In genomic region chr17:7703584-7704574, GRCh38 we compare ENCODE assay signal across 8 cellular contexts. TPM values are rescaled to one million over a fixed set of nuclear protein-coding genes. Genes with fewer than 3 reads are reported as not detected.
A peak's percentile ranks its signal among the peaks of the same experiment; 100 is the strongest.
DNase-seq lines count a peak whose midpoint lies in the region; ATAC-seq lines count a peak whose summit lies in the region.

No MANE protein-coding gene starts in this region.

- H3K4me3 Mint-ChIP-seq in T-helper 17 cell, result peak overlapping the region; percentile 82

- peaks cover 0 to 28% of the 10 kb centered on the region in 2 donors for H3K36me3 Mint-ChIP-seq in activated naive CD4-positive, alpha-beta T cell treated with anti-CD3 and anti-CD28 coated beads, Interleukin-2, amount 50 U/mL, for 72 hours
- H3K36me3 Mint-ChIP-seq in T-helper 17 cell (ENCODE audit: low read depth), result peaks cover 18% of the 10 kb centered on the region

- no peaks in the 10 kb centered on the region for H3K9me3 ChIP-seq in T-helper 17 cell (ENCODE audit: control insufficient read depth, low read length, poor library complexity, severe bottlenecking)

- H3K27ac Mint-ChIP-seq in activated naive CD4-positive, alpha-beta T cell treated with anti-CD3 and anti-CD28 coated beads, Interleukin-2, amount 50 U/mL, for 72 hours, result no peak overlapping the region
- H3K27ac Mint-ChIP-seq in T-helper 17 cell, result peak overlapping the region; percentile 24

- no peak for DNase-seq in activated naive CD4-positive, alpha-beta T cell treated with anti-CD3 and anti-CD28 coated beads, Interleukin-2, amount 50 U/mL, for 72 hours (ENCODE audit: low spot score in 2 of 2)
- DNase-seq in activated naive CD4-positive, alpha-beta T cell (lab: John Stamatoyannopoulos, UW), result no peak
- no peak for DNase-seq in T-helper 17 cell
- DNase-seq in glomerular visceral epithelial cell (ENCODE audit: extremely low spot score), result peak; percentile 42
- no peak for DNase-seq in sciatic nerve (ENCODE audit: low spot score)
- no peak for DNase-seq in posterior vena cava (ENCODE audit: low spot score)

- peak; percentile 28 to 54 for ATAC-seq in activated naive CD4-positive, alpha-beta T cell treated with anti-CD3 and anti-CD28 coated beads, Interleukin-2, amount 50 U/mL, for 72 hours
- ATAC-seq in T-helper 17 cell, result peak; percentile 52
- peak; percentile 35 for ATAC-seq in sciatic nerve
- ATAC-seq in HG02642 (IDR thresholded peaks at IDR 0.05; ENCODE audit: poor library complexity, unreplicated experiment), result no peak
- no peak for ATAC-seq in HG02973 (IDR thresholded peaks at IDR 0.05; ENCODE audit: unreplicated experiment)

- H3K27me3 Mint-ChIP-seq in T-helper 17 cell, result peaks cover 62% of the 10 kb centered on the region

- no peaks in the 10 kb centered on the region for H3K9me3 Mint-ChIP-seq in activated naive CD4-positive, alpha-beta T cell treated with anti-CD3 and anti-CD28 coated beads, Interleukin-2, amount 50 U/mL, for 72 hours

- peaks cover 15% of the 10 kb centered on the region for H3K4me1 Mint-ChIP-seq in T-helper 17 cell

- intact Hi-C loops in sciatic nerve (cut with DNase I), result loop anchor here (5.0 kb wide), 1 partner anchor 83 kb away; no protein-coding TSS in a partner anchor
- intact Hi-C loops in posterior vena cava (cut with DNase I), result no loop called here

RNA-seq across cellular contexts. Expression of gene EFNB3, which starts 1.1 kb away (rescaled TPM):
- not detected for total RNA-seq in activated naive CD4-positive, alpha-beta T cell treated with anti-CD3 and anti-CD28 coated beads, Interleukin-2, amount 50 U/mL, for 72 hours
- total RNA-seq in T-helper 17 cell, result not detected
- total RNA-seq in sciatic nerve, result 0.53 TPM
- total RNA-seq in posterior vena cava, result under 1 TPM; 0.19 to 0.42 TPM

RNA-seq across cellular contexts. Expression of gene DNAH2, which starts 13.7 kb away (rescaled TPM):
- total RNA-seq in activated naive CD4-positive, alpha-beta T cell treated with anti-CD3 and anti-CD28 coated beads, Interleukin-2, amount 50 U/mL, for 72 hours, result under 1 TPM; 0.05 to 0.19 TPM
- total RNA-seq in T-helper 17 cell (under 1 TPM in 1 of 2 donors, not detected in 1; 0.31 TPM), sciatic nerve (0.31 TPM), posterior vena cava (1 to 10 TPM in 1 of 2 donors, under 1 TPM in 1; 0.19 to 1.3 TPM)

RNA-seq across cellular contexts. Expression of gene WRAP53, which starts 15.6 kb away (rescaled TPM):
- 10 to 100 TPM; 16.4 to 23.5 TPM for total RNA-seq in activated naive CD4-positive, alpha-beta T cell treated with anti-CD3 and anti-CD28 coated beads, Interleukin-2, amount 50 U/mL, for 72 hours
- 1 to 10 TPM; 6.6 TPM for total RNA-seq in T-helper 17 cell
- total RNA-seq in sciatic nerve, result 5.7 TPM
- total RNA-seq in posterior vena cava, result 1 to 10 TPM; 4.8 to 5.0 TPM

RNA-seq across cellular contexts. Expression of gene TP53, which starts 16.6 kb away (rescaled TPM):
- total RNA-seq in activated naive CD4-positive, alpha-beta T cell treated with anti-CD3 and anti-CD28 coated beads, Interleukin-2, amount 50 U/mL, for 72 hours, result 100 to 1,000 TPM in 1 of 2 donors, 10 to 100 TPM in 1; 78.4 to 147 TPM
- 10 to 100 TPM; 61.2 to 66.2 TPM for total RNA-seq in T-helper 17 cell
- 41.5 TPM for total RNA-seq in sciatic nerve
- total RNA-seq in posterior vena cava, result 10 to 100 TPM; 30.6 to 37.3 TPM

RNA-seq across cellular contexts. Expression of gene ATP1B2, which starts 53.2 kb away (rescaled TPM):
- under 1 TPM in 1 of 2 donors, not detected in 1; 0.25 TPM for total RNA-seq in activated naive CD4-positive, alpha-beta T cell treated with anti-CD3 and anti-CD28 coated beads, Interleukin-2, amount 50 U/mL, for 72 hours
- total RNA-seq in T-helper 17 cell, result under 1 TPM in 1 of 2 donors, not detected in 1; 0.15 TPM
- 14.3 TPM for total RNA-seq in sciatic nerve
- 1 to 10 TPM; 2.2 to 2.6 TPM for total RNA-seq in posterior vena cava

Comparison
In these comparisons a context has a peak if more than half of its experiments do, and no peak if none do; other contexts are left out.
1. ATAC-seq: peak in activated naive CD4-positive, alpha-beta T cell treated with anti-CD3 and anti-CD28 coated beads, Interleukin-2, amount 50 U/mL, for 72 hours (2 of 2), T-helper 17 cell (single experiment) and sciatic nerve (single experiment); none in HG02642 (single experiment) and HG02973 (single experiment).